Comparison of ENCODE assay signal across 13 cellular contexts in genomic region chr7:2763607-2764006, GRCh38.
A peak's percentile ranks its signal among the peaks of the same experiment; 100 is the strongest.
DNase-seq lines count a peak whose midpoint lies in the region; ATAC-seq and TF ChIP-seq lines count a peak whose summit lies in the region.
"Had no signal": no experiment of that assay in that cellular context is flagged by ENCODE, and none has a peak within 500 bp of the region (broad histone marks: within the 10 kb centered on the region; RNA-seq: fewer than 3 reads in every experiment).

No MANE protein-coding gene starts in this region.

- H3K4me3 ChIP-seq in cardiac muscle cell (no peak overlapping the region), fibroblast of lung (replicated peaks in 1 of 4; ENCODE audit: control extremely low read depth in 1 of 4, insufficient read depth in 1 of 4, low read depth in 3 of 4, low read length in 4 of 4) (peak overlapping the region in 1 of 4 experiments; percentile 32), trophoblast cell (ENCODE audit: low read depth, low read length) (no peak overlapping the region), upper lobe of left lung (peak overlapping the region in 1 of 4 donors; percentile 34)
- H3K4me3 ChIP-seq: body of pancreas had no signal

- H3K18ac ChIP-seq in trophoblast cell (ENCODE audit: low read length) = no peak overlapping the region

- no peak overlapping the region for H2AFZ ChIP-seq in fibroblast of lung (ENCODE audit: low read length)
- no peak overlapping the region for H2AFZ ChIP-seq in trophoblast cell (ENCODE audit: insufficient read depth, low read length, poor library complexity)

- peaks cover 36% of the 10 kb centered on the region for H3K4me1 ChIP-seq in cardiac muscle cell (ENCODE audit: low read depth)
- peaks cover 44% of the 10 kb centered on the region for H3K4me1 ChIP-seq in fibroblast of lung (ENCODE audit: control insufficient read depth, extremely low read depth, insufficient read depth, low read length)
- H3K4me1 ChIP-seq in trophoblast cell (ENCODE audit: control insufficient read depth in 1 of 2, insufficient read depth in 2 of 2, low read length in 2 of 2) = peaks cover 45 to 50% of the 10 kb centered on the region in 2 experiments
- peaks cover 34 to 45% (median 40%) of the 10 kb centered on the region in 4 donors for H3K4me1 ChIP-seq in upper lobe of left lung
- H3K4me1 ChIP-seq: body of pancreas had no signal

- H3K79me1 ChIP-seq in trophoblast cell (ENCODE audit: low read length) = peaks cover 42% of the 10 kb centered on the region

- no peak overlapping the region for H4K8ac ChIP-seq in trophoblast cell (ENCODE audit: low read depth, low read length)

- H2BK120ac ChIP-seq in trophoblast cell (ENCODE audit: insufficient read depth, low read length, poor library complexity) = no peak overlapping the region

- peak overlapping the region; percentile 20 for H2AK5ac ChIP-seq in trophoblast cell (ENCODE audit: low read length)

- H2BK5ac ChIP-seq in trophoblast cell (ENCODE audit: low read depth, low read length, poor library complexity) = no peak overlapping the region

- TF ChIP-seq CTCF in cardiac muscle cell (IDR thresholded peaks at IDR 0.05; ENCODE audit: low read depth, low read length) (no peak), fibroblast of lung (conservative IDR thresholded peaks at IDR 0.05 in 1 of 2, IDR thresholded peaks at IDR 0.05 in 1 of 2; ENCODE audit: low read depth in 1 of 2, low read length in 2 of 2) (no peak), upper lobe of left lung (IDR thresholded peaks at IDR 0.05) (no peak)

- H3K79me2 ChIP-seq in fibroblast of lung (ENCODE audit: control insufficient read depth, insufficient read depth, low read length) (peaks cover 35% of the 10 kb centered on the region), trophoblast cell (ENCODE audit: control insufficient read depth, insufficient read depth, low read length, poor library complexity) (peaks cover 20% of the 10 kb centered on the region)

- peak overlapping the region; percentile 21 for H4K91ac ChIP-seq in trophoblast cell (ENCODE audit: low read depth, low read length)

- intact Hi-C loops in cardiac septum (cut with DNase I) = loop anchor here (2.0 to 5.0 kb wide), 2 partner anchors 49 to 81 kb away; partner anchors contain the start of gene GNA12

- H3K27ac ChIP-seq in cardiac muscle cell (peak overlapping the region; percentile 68), fibroblast of lung (ENCODE audit: insufficient read depth, low read length) (peak overlapping the region; percentile 91), trophoblast cell (ENCODE audit: low read depth, low read length) (peak overlapping the region; percentile 80), upper lobe of left lung (peak overlapping the region; percentile 80 to 92 (median 90))

- H3K9ac ChIP-seq in fibroblast of lung (ENCODE audit: insufficient read depth, low read length) (peak overlapping the region; percentile 76), trophoblast cell (ENCODE audit: low read length) (no peak overlapping the region)

- H3K4me2 ChIP-seq in fibroblast of lung (ENCODE audit: extremely low read depth, insufficient read depth, low read length) = peak overlapping the region; percentile 55
- H3K4me2 ChIP-seq in trophoblast cell (ENCODE audit: low read length) = no peak overlapping the region

- WGBS in trophoblast cell (ENCODE audit: extremely low coverage, insufficient coverage, insufficient read length) = no CpG with 5 or more reads among the region's 6 CpGs
- WGBS in upper lobe of left lung, 2 donors = 80 to 91% methylated on average over 5 to 6 of the region's 6 CpGs

- no peaks in the 10 kb centered on the region for H3K9me3 ChIP-seq in cardiac muscle cell (ENCODE audit: low read depth)
- no peaks in the 10 kb centered on the region for H3K9me3 ChIP-seq in fibroblast of lung (ENCODE audit: control insufficient read depth, insufficient read depth, low read depth, low read length)
- H3K9me3 ChIP-seq in trophoblast cell (ENCODE audit: insufficient read depth, low read depth, low read length) = no peaks in the 10 kb centered on the region
- no peaks in the 10 kb centered on the region for H3K9me3 ChIP-seq in upper lobe of left lung
- H3K9me3 ChIP-seq: body of pancreas had no signal

- no peak overlapping the region for H3K14ac ChIP-seq in trophoblast cell (ENCODE audit: low read length)

- H3K4ac ChIP-seq in trophoblast cell (ENCODE audit: low read depth, low read length) = no peak overlapping the region

- H4K20me1 ChIP-seq in fibroblast of lung (ENCODE audit: control insufficient read depth, extremely low read depth, insufficient read depth, low read length) = no peaks in the 10 kb centered on the region

- H3K27me3 ChIP-seq in cardiac muscle cell (no peaks in the 10 kb centered on the region), fibroblast of lung (ENCODE audit: control insufficient read depth, insufficient read depth, low read length) (no peaks in the 10 kb centered on the region), trophoblast cell (ENCODE audit: insufficient read depth, low read length) (no peaks in the 10 kb centered on the region), upper lobe of left lung (no peaks in the 10 kb centered on the region)
- H3K27me3 ChIP-seq: body of pancreas had no signal

- H2BK12ac ChIP-seq in trophoblast cell (ENCODE audit: low read length) = no peak overlapping the region

- no peak overlapping the region for H3K23ac ChIP-seq in trophoblast cell (ENCODE audit: low read length)

- ATAC-seq in upper lobe of left lung (ENCODE audit: low FRiP score in 2 of 2) = no peak
- ATAC-seq in HG03039 (IDR thresholded peaks at IDR 0.05; ENCODE audit: unreplicated experiment) = no peak
- ATAC-seq in GM18870 (IDR thresholded peaks at IDR 0.05; ENCODE audit: unreplicated experiment) = no peak
- ATAC-seq in HG02759 (IDR thresholded peaks at IDR 0.05; ENCODE audit: unreplicated experiment) = no peak

- DNase-seq in cardiac muscle cell (ENCODE audit: low read depth in 1 of 2, low spot score in 1 of 2) (no peak), cardiac septum (ENCODE audit: low spot score) (no peak), fibroblast of lung (ENCODE audit: low read depth in 2 of 2) (no peak), trophoblast cell (no peak), upper lobe of left lung (no peak)
- DNase-seq: 8988T; activated CD4-positive, alpha-beta T cell treated with anti-CD3 and anti-CD28 coated beads for 4 hours; NCI-H2081; SW 1271 had no signal

- H3K36me3 ChIP-seq in cardiac muscle cell (no peaks in the 10 kb centered on the region), fibroblast of lung (ENCODE audit: control insufficient read depth, insufficient read depth, low read length) (no peaks in the 10 kb centered on the region), trophoblast cell (ENCODE audit: control insufficient read depth in 1 of 2, insufficient read depth in 2 of 2, low read length in 2 of 2) (peaks cover 14 to 18% of the 10 kb centered on the region in 2 experiments), upper lobe of left lung (peaks cover 0 to 3% (median 0%) of the 10 kb centered on the region in 4 donors)

- no peak for TF ChIP-seq POLR2A in upper lobe of left lung (IDR thresholded peaks at IDR 0.05)

- TF ChIP-seq EP300 in upper lobe of left lung (IDR thresholded peaks at IDR 0.05) = no peak

- no peak overlapping the region for H4K12ac ChIP-seq in trophoblast cell (ENCODE audit: low read depth, low read length)
